11 cellular contexts compared by ENCODE assay signal in genomic region chr10:100265821-100266485, GRCh38. TPM values are rescaled to one million over a fixed set of nuclear protein-coding genes. Genes with fewer than 3 reads are reported as not detected.
DNase-seq lines count a peak whose midpoint lies in the region; ATAC-seq and TF ChIP-seq lines count a peak whose summit lies in the region.
"Had no signal": no experiment of that assay in that cellular context is flagged by ENCODE, and none has a peak within 500 bp of the region (broad histone marks: within the 10 kb centered on the region; RNA-seq: fewer than 3 reads in every experiment).

No MANE protein-coding gene starts in this region.

- H3K4me3 ChIP-seq in AG10803 (ENCODE audit: low read length) = peak overlapping the region; percentile 100
- H3K4me3 ChIP-seq in HEK293 (ENCODE audit: low read depth, low read length) = no peak overlapping the region

- DNase-seq in AG10803 (ENCODE audit: low read depth) = peak; percentile 15
- DNase-seq in activated naive CD8-positive, alpha-beta T cell treated with anti-CD3 and anti-CD28 coated beads for 36 hours = no peak
- DNase-seq in naive B cell = no peak
- DNase-seq in chondrocyte (ENCODE audit: low spot score) = no peak
- DNase-seq in stimulated activated CD4-positive, alpha-beta T cell treated with anti-CD3 and anti-CD28 coated beads, Interleukin-15, amount 100 ng/mL, for 24 hours = no peak
- DNase-seq: cortex of kidney; NCI-H526; stimulated activated CD4-positive, alpha-beta T cell treated with anti-CD3 and anti-CD28 coated beads, Interleukin-1b, Interleukin-23, amount 100 ng/mL, for 48 hours had no signal

- H3K9me3 Mint-ChIP-seq in activated naive CD8-positive, alpha-beta T cell treated with anti-CD3 and anti-CD28 coated beads for 36 hours = no peaks in the 10 kb centered on the region
- H3K9me3 Mint-ChIP-seq in naive B cell (no peaks in the 10 kb centered on the region), chondrocyte (ENCODE audit: low read depth) (no peaks in the 10 kb centered on the region)

- H3K4me1 Mint-ChIP-seq in activated naive CD8-positive, alpha-beta T cell treated with anti-CD3 and anti-CD28 coated beads for 36 hours = peaks cover 28% of the 10 kb centered on the region
- H3K4me1 Mint-ChIP-seq in naive B cell = peaks cover 29 to 61% (median 39%) of the 10 kb centered on the region in 3 donors
- H3K4me1 Mint-ChIP-seq in chondrocyte (ENCODE audit: low read depth) = peaks cover 9% of the 10 kb centered on the region

- ATAC-seq in naive B cell (ENCODE audit: low read depth in 2 of 2) (no peak), GM18861 (IDR thresholded peaks at IDR 0.05; ENCODE audit: unreplicated experiment) (no peak), HG02973 (IDR thresholded peaks at IDR 0.05; ENCODE audit: unreplicated experiment) (no peak)

- H3K27me3 Mint-ChIP-seq in activated naive CD8-positive, alpha-beta T cell treated with anti-CD3 and anti-CD28 coated beads for 36 hours = no peaks in the 10 kb centered on the region
- H3K27me3 Mint-ChIP-seq in naive B cell (no peaks in the 10 kb centered on the region), chondrocyte (ENCODE audit: low read depth) (no peaks in the 10 kb centered on the region)

- H3K27ac Mint-ChIP-seq in activated naive CD8-positive, alpha-beta T cell treated with anti-CD3 and anti-CD28 coated beads for 36 hours = no peak overlapping the region
- peak overlapping the region in 5 of 6 donors; percentile 37 to 99 (median 64) for H3K27ac Mint-ChIP-seq in naive B cell
- H3K27ac Mint-ChIP-seq in chondrocyte (ENCODE audit: unreplicated experiment) = no peak overlapping the region

- H3K4me3 Mint-ChIP-seq in activated naive CD8-positive, alpha-beta T cell treated with anti-CD3 and anti-CD28 coated beads for 36 hours = peak overlapping the region; percentile 99
- H3K4me3 Mint-ChIP-seq in naive B cell (peak overlapping the region; percentile 94 to 100 (median 100)), chondrocyte (ENCODE audit: unreplicated experiment) (no peak overlapping the region)

- POLR2A ChIA-PET in HEK293 (lab: Yijun Ruan, JAX) = no interaction called here

- peaks cover 9% of the 10 kb centered on the region for H3K36me3 Mint-ChIP-seq in activated naive CD8-positive, alpha-beta T cell treated with anti-CD3 and anti-CD28 coated beads for 36 hours
- H3K36me3 Mint-ChIP-seq in naive B cell (peaks cover 0 to 7% of the 10 kb centered on the region in 2 donors), chondrocyte (ENCODE audit: low read depth) (peaks cover 2% of the 10 kb centered on the region)

- CTCF ChIA-PET in HEK293 (lab: Yijun Ruan, JAX) = no interaction called here

- H3K9me3 ChIP-seq in HEK293 (ENCODE audit: control insufficient read depth, insufficient read depth, low read depth, low read length) = no peaks in the 10 kb centered on the region

- no peaks in the 10 kb centered on the region for H3K4me1 ChIP-seq in HEK293 (ENCODE audit: control insufficient read depth, insufficient read depth, low read length)

- peaks cover 11 to 20% of the 10 kb centered on the region in 2 experiments for H3K36me3 ChIP-seq in HEK293 (ENCODE audit: control insufficient read depth in 2 of 2, insufficient read depth in 1 of 2, low read length in 2 of 2)

- no peak overlapping the region for H3K27ac ChIP-seq in HEK293 (ENCODE audit: extremely low read depth, low read depth, low read length)

- TF ChIP-seq CTCF in AG10803 (conservative IDR thresholded peaks at IDR 0.05; ENCODE audit: low read length) = no peak
- TF ChIP-seq CTCF in HEK293 (tag by site-specific recombination; IDR thresholded peaks at IDR 0.05) = no peak
- no peak for TF ChIP-seq CTCF in chondrocyte (IDR thresholded peaks at IDR 0.05)

TF ChIP-seq in HEK293, 187 proteins besides CTCF, POLR2A, EP300 and RAD21:
- TF ChIP-seq ZNF692 (tag by site-specific recombination; IDR thresholded peaks at IDR 0.05) (no peak), GLIS1 (tag by site-specific recombination; IDR thresholded peaks at IDR 0.05) (no peak), ZNF362 (tag by site-specific recombination; IDR thresholded peaks at IDR 0.05) (0 out of 2 replicates have a peak, but pooled peaks have one; percentile 63)

RNA-seq across cellular contexts. Expression of gene CWF19L1, which starts 1.5 kb away (rescaled TPM):
- total RNA-seq in activated naive CD8-positive, alpha-beta T cell treated with anti-CD3 and anti-CD28 coated beads for 36 hours = 10 to 100 TPM; 53.6 to 55.0 TPM
- 10 to 100 TPM; 23.8 to 40.6 (median 28.9) TPM for polyA plus RNA-seq in naive B cell (ENCODE audit: low read depth in 6 of 6)
- 11.9 to 16.9 TPM (median 14.1 TPM) in 3 replicates for total RNA-seq in chondrocyte

RNA-seq across cellular contexts. Expression of gene BLOC1S2, which starts 20.5 kb away (rescaled TPM):
- 10 to 100 TPM; 57.1 to 62.6 TPM for total RNA-seq in activated naive CD8-positive, alpha-beta T cell treated with anti-CD3 and anti-CD28 coated beads for 36 hours
- polyA plus RNA-seq in naive B cell (ENCODE audit: low read depth in 6 of 6) = 100 to 1,000 TPM; 254 to 374 (median 297) TPM
- 25.9 to 35.1 TPM (median 29.7 TPM) in 3 replicates for total RNA-seq in chondrocyte

RNA-seq across cellular contexts. Expression of gene CHUK, which starts 36.6 kb away (rescaled TPM):
- total RNA-seq in activated naive CD8-positive, alpha-beta T cell treated with anti-CD3 and anti-CD28 coated beads for 36 hours = 10 to 100 TPM; 35.5 to 37.8 TPM
- polyA plus RNA-seq in naive B cell (ENCODE audit: low read depth in 6 of 6) = 10 to 100 TPM in 4 of 6 donors, 1 to 10 TPM in 2; 7.5 to 15.5 (median 12.4) TPM
- total RNA-seq in chondrocyte = 16.3 to 18.7 TPM (median 16.3 TPM) in 3 replicates

Comparison
In these comparisons a context has a peak if more than half of its experiments do, and no peak if none do; other contexts are left out.
1. H3K27ac Mint-ChIP-seq: peak in naive B cell (5 of 6); none in activated naive CD8-positive, alpha-beta T cell treated with anti-CD3 and anti-CD28 coated beads for 36 hours (single experiment) and chondrocyte (single experiment).